ENCODE assay signal across 7 cellular contexts in the genomic region with DNA sequence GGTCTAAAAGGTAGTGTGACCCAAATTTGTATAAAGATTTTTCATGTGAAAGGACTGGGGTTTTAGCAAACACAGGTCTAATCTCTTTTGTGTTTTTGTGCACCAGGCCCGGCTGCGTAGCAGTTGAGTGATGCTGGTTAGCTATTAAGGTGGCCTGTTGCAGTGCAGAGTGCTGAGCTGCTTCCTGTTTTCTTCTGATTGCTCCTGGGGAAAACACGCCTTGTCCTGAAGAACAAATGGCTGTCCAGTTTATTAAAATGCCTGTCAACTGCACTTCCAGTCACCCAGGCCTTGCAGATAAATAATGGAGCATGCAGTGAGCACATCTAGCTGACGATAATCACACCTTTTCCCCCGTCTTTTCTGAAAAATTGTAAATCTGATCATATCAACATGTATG. TPM values are rescaled to one million over a fixed set of nuclear protein-coding genes. Genes with fewer than 3 reads are reported as not detected.
DNase-seq lines count a peak whose midpoint lies in the region; ATAC-seq and TF ChIP-seq lines count a peak whose summit lies in the region.

No MANE protein-coding gene starts in this region.

- 5% methylated on average over 5 of the region's 5 CpGs for WGBS in hepatocyte (ENCODE audit: low lambda C conversion rate, missing lambda C conversion rate)

- H2AFZ ChIP-seq in hepatocyte: peak overlapping the region; percentile 63

- no peaks in the 10 kb centered on the region for H3K9me2 ChIP-seq in hepatocyte (replicated peaks; ENCODE audit: insufficient read depth)

- peak overlapping the region; percentile 93 for H3K4me3 ChIP-seq in hepatocyte
- H3K4me3 ChIP-seq in retinal pigment epithelial cell (ENCODE audit: low read length): peak overlapping the region; percentile 59

- TF ChIP-seq CTCF in hepatocyte (IDR thresholded peaks at IDR 0.05; ENCODE audit: poor library complexity) (no peak), retinal pigment epithelial cell (conservative IDR thresholded peaks at IDR 0.05; ENCODE audit: low read depth, low read length) (no peak)

- peaks cover 6% of the 10 kb centered on the region for H3K4me1 ChIP-seq in hepatocyte (ENCODE audit: insufficient read depth)

- peaks cover 37% of the 10 kb centered on the region for H3K79me2 ChIP-seq in hepatocyte

- peak; percentile 65 for ATAC-seq in HG02678 (IDR thresholded peaks at IDR 0.05; ENCODE audit: unreplicated experiment)

- H4K20me1 ChIP-seq in hepatocyte (ENCODE audit: insufficient read depth, poor library complexity, severe bottlenecking): peaks cover 5% of the 10 kb centered on the region

- peak overlapping the region; percentile 99 for H3K27ac ChIP-seq in hepatocyte

- no peaks in the 10 kb centered on the region for H3K36me3 ChIP-seq in hepatocyte (replicated peaks; ENCODE audit: insufficient read depth, low read depth)

- peak; percentile 93 for DNase-seq in NCI-H1105 treated with DMSO at 0.1 percent for 48 hours (lab: John Stamatoyannopoulos, UW)
- DNase-seq in SW480 (ENCODE audit: low spot score): peak; percentile 97
- DNase-seq in anterior cingulate cortex (lab: John Stamatoyannopoulos, UW): peak in 50 of 58 donors; percentile 10 to 83 (median 55)
- peak; percentile 91 for DNase-seq in hepatocyte (ENCODE audit: low spot score)
- DNase-seq in retinal pigment epithelial cell (ENCODE audit: low read depth): peak; percentile 95

- peak overlapping the region; percentile 70 for H3K4me2 ChIP-seq in hepatocyte

- peak; percentile 68 for TF ChIP-seq POLR2A in GM15510 (IDR thresholded peaks at IDR 0.05; ENCODE audit: borderline replicate concordance, extremely low read depth, insufficient read length)

- no peaks in the 10 kb centered on the region for H3K9me3 ChIP-seq in hepatocyte (ENCODE audit: low read depth)

- no peaks in the 10 kb centered on the region for H3K27me3 ChIP-seq in hepatocyte

RNA-seq across cellular contexts. Expression of gene SRSF8, which starts 1.8 kb away (rescaled TPM):
- total RNA-seq in hepatocyte: 31.2 and 52.0 TPM in 2 replicates
- polyA plus RNA-seq in hepatocyte: 43.0 and 48.2 TPM in 2 replicates

RNA-seq across cellular contexts. Expression of gene KDM4F, which starts 19.3 kb away (rescaled TPM):
- not detected in 2 replicates for total RNA-seq in hepatocyte
- not detected in 2 replicates for polyA plus RNA-seq in hepatocyte

RNA-seq across cellular contexts. Expression of gene ENDOD1, which starts 21.1 kb away (rescaled TPM):
- total RNA-seq in hepatocyte: 26.6 and 27.6 TPM in 2 replicates
- 8.8 and 10.4 TPM in 2 replicates for polyA plus RNA-seq in hepatocyte

RNA-seq across cellular contexts. Expression of gene KDM4E, which starts 43.5 kb away (rescaled TPM):
- not detected in 2 replicates for total RNA-seq in hepatocyte
- not detected in 2 replicates for polyA plus RNA-seq in hepatocyte

Comparison
In these comparisons a context has a peak if more than half of its experiments do, and no peak if none do; other contexts are left out.
1. Peak in every context shown above with its lines: DNase-seq, ATAC-seq, H3K4me3 ChIP-seq and H3K27ac ChIP-seq.